8 cellular contexts compared by ENCODE assay signal in genomic region chr7:39624202-39624807, GRCh38. TPM values are rescaled to one million over a fixed set of nuclear protein-coding genes. Genes with fewer than 3 reads are reported as not detected.
DNase-seq lines count a peak whose midpoint lies in the region; ATAC-seq, FAIRE-seq and TF ChIP-seq lines count a peak whose summit lies in the region.

No MANE protein-coding gene starts in this region.

- no peak for ATAC-seq in HG03460 (IDR thresholded peaks at IDR 0.05; ENCODE audit: unreplicated experiment)
- no peak for ATAC-seq in HG03097 (IDR thresholded peaks at IDR 0.05; ENCODE audit: low FRiP score, unreplicated experiment)

- peak; percentile 23 for TF ChIP-seq CTCF in D721Med (IDR thresholded peaks at IDR 0.05; ENCODE audit: insufficient read depth, missing control alignments)

- no peak for FAIRE-seq in D721Med (lab: Jason Lieb, UNC)

- H3K4me1 ChIP-seq in esophagus (ENCODE audit: control insufficient read depth in 2 of 2, insufficient read depth in 2 of 2, low read length in 1 of 2) (peaks cover 2% of the 10 kb centered on the region in 2 donors), neuron (ENCODE audit: insufficient read depth, low read length) (peaks cover 27% of the 10 kb centered on the region)

- peak overlapping the region; percentile 95 to 98 for H3K27ac ChIP-seq in esophagus (ENCODE audit: low read depth in 2 of 2, low read length in 1 of 2)

- H3K4me3 ChIP-seq in esophagus (ENCODE audit: low read depth in 1 of 2, low read length in 2 of 2) (peak overlapping the region; percentile 85 to 90), neuron (ENCODE audit: low read length) (peak overlapping the region; percentile 62)

- H2AFZ ChIP-seq in neuron (ENCODE audit: low read depth, low read length): peak overlapping the region; percentile 83

- WGBS in esophagus, 2 donors: 4 to 5% methylated on average over 11 of the region's 11 CpGs

- no peaks in the 10 kb centered on the region for H3K36me3 ChIP-seq in esophagus (ENCODE audit: control insufficient read depth in 2 of 2, insufficient read depth in 2 of 2, low read length in 1 of 2)
- no peaks in the 10 kb centered on the region for H3K36me3 ChIP-seq in neuron (ENCODE audit: insufficient read depth, low read length)

- H3K9me3 ChIP-seq in esophagus (ENCODE audit: control insufficient read depth in 2 of 2, insufficient read depth in 1 of 2, low read depth in 1 of 2, low read length in 1 of 2): no peaks in the 10 kb centered on the region
- no peaks in the 10 kb centered on the region for H3K9me3 ChIP-seq in neuron (ENCODE audit: low read length)

- no peak for DNase-seq in D721Med (ENCODE audit: insufficient read length, low spot score)
- peak; percentile 50 for DNase-seq in HT-29 (ENCODE audit: low spot score)
- peak; percentile 9 for DNase-seq in UCSD-AML1 (lab: John Stamatoyannopoulos, UW; ENCODE audit: unreplicated experiment)
- DNase-seq in KG1 (lab: John Stamatoyannopoulos, UW): no peak

- no peaks in the 10 kb centered on the region for H3K27me3 ChIP-seq in esophagus (ENCODE audit: control insufficient read depth in 1 of 2, insufficient read depth in 2 of 2, low read length in 2 of 2)
- no peaks in the 10 kb centered on the region for H3K27me3 ChIP-seq in neuron (ENCODE audit: insufficient read depth, low read length)

RNA-seq across cellular contexts. Expression of gene RALA, which starts 0.9 kb away (rescaled TPM):
- 5.7 and 7.6 TPM in 2 replicates for total RNA-seq in HT-29 (2014; rRNA removed; shearing (Covaris generic))
- polyA plus RNA-seq in esophagus: 10 to 100 TPM; 52.4 to 71.2 TPM

RNA-seq across cellular contexts. Expression of gene YAE1, which starts 58.1 kb away (rescaled TPM):
- 17.5 and 19.3 TPM in 2 replicates for total RNA-seq in HT-29 (2014; rRNA removed; shearing (Covaris generic))
- polyA plus RNA-seq in esophagus: 10 to 100 TPM; 20.8 to 30.2 TPM

Comparison
In these comparisons a context has a peak if more than half of its experiments do, and no peak if none do; other contexts are left out.
1. DNase-seq: peak in HT-29 (single experiment) and UCSD-AML1 (single experiment); none in D721Med (single experiment) and KG1 (single experiment).